ENCODE assay signal across 4 cellular contexts in genomic region chr6:41015860-41016259, GRCh38. TPM values are rescaled to one million over a fixed set of nuclear protein-coding genes. Genes with fewer than 3 reads are reported as not detected.
"Had no signal": no experiment of that assay in that cellular context is flagged by ENCODE, and none has a peak within 500 bp of the region (broad histone marks: within the 10 kb centered on the region; RNA-seq: fewer than 3 reads in every experiment).

No MANE protein-coding gene starts in this region.

RNA-seq across cellular contexts. Expression of gene TSPO2, which starts 26.4 kb away (rescaled TPM):
- total RNA-seq: LHCN-M2, M059J, MCF 10A, NCI-H460 had no signal

RNA-seq across cellular contexts. Expression of gene APOBEC2, which starts 37.1 kb away (rescaled TPM):
- total RNA-seq: M059J, MCF 10A, NCI-H460 had no signal
